In the genomic region with DNA sequence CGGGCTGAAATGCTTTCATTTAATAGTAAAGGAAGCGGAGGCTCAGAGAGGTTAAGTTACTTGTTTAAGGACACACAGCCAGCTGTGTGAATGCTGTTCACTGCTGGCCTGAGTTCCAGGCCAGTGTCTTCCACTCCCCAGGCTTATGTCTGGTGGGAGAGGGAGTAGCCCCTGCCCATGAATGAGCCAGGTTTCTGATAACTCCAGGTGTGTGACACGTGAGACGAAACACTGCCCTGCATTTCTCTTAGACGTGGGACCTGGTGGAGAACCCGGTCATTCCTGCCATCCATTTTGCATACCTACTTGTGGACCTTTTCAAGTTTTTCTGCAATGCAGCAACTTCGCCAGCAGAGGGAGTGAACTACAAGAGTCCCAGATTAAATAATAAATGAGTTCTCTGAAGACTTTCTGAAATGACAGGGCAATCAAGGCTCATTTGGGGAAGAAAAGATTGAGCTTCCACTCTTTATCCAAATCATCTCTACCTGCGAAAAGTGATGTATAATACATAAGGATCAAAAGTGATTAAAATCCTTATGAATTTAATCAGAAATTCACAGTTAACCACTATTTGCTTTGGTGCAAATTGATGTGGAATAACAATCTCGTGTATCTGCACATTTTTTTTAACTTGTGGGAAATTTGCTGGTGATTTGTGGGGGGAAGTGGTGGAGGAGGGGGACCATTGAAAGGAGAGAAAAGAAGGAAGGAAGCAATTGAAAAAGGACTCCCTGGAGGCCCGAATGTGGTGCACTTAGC, we compare ENCODE assay signal across 8 cellular contexts.
DNase-seq lines count a peak whose midpoint lies in the region; ATAC-seq, FAIRE-seq and TF ChIP-seq lines count a peak whose summit lies in the region.

No MANE protein-coding gene starts in this region.

- H3K36me3 ChIP-seq in pancreas = no peaks in the 10 kb centered on the region

- ATAC-seq in foreskin keratinocyte (peak; percentile 25), pancreas (peak in 3 of 4 donors; percentile 60 to 79 (median 66)), GM21423 (IDR thresholded peaks at IDR 0.05; ENCODE audit: unreplicated experiment) (no peak), HG02973 (IDR thresholded peaks at IDR 0.05; ENCODE audit: unreplicated experiment) (no peak)

- no peaks in the 10 kb centered on the region for H3K9me3 ChIP-seq in pancreas

- H3K4me1 ChIP-seq in foreskin keratinocyte (no peaks in the 10 kb centered on the region), pancreas (no peaks in the 10 kb centered on the region)

- intact Hi-C loops in pancreas (cut with DNase I) = loop anchor here in 1 of 3 donors (10.0 kb wide), 1 partner anchor 721 kb away; no protein-coding TSS in a partner anchor

- FAIRE-seq in pancreas (lab: Jason Lieb, UNC) = no peak

- 23 to 31% methylated on average over 10 of the region's 10 CpGs for WGBS in pancreas, 2 donors

- TF ChIP-seq CTCF in HFF-Myc (IDR thresholded peaks at IDR 0.05; ENCODE audit: low read depth, low read length, missing control alignments) (peak; percentile 76), foreskin keratinocyte (conservative IDR thresholded peaks at IDR 0.05) (peak; percentile 82), pancreas (IDR thresholded peaks at IDR 0.05) (peak; percentile 57 to 77 (median 74))

- DNase-seq in D341Med (ENCODE audit: low spot score) = peak; percentile 68
- peak; percentile 36 for DNase-seq in HFF-Myc (ENCODE audit: extremely low read depth, low read depth)
- DNase-seq in NCI-H82 (lab: John Stamatoyannopoulos, UW) = peak; percentile 78
- peak; percentile 11 for DNase-seq in activated T-cell treated with anti-CD3 and anti-CD28 coated beads for 48 hours (ENCODE audit: low read depth)
- peak; percentile 19 to 54 for DNase-seq in foreskin keratinocyte
- peak in 3 of 6 donors; percentile 29 to 62 (median 48) for DNase-seq in pancreas

- H3K27ac ChIP-seq in foreskin keratinocyte (no peak overlapping the region), pancreas (no peak overlapping the region)

- no peaks in the 10 kb centered on the region for H3K27me3 ChIP-seq in foreskin keratinocyte
- no peaks in the 10 kb centered on the region for H3K27me3 ChIP-seq in pancreas

- no peak overlapping the region for H3K4me3 ChIP-seq in HFF-Myc (replicated peaks; ENCODE audit: low read depth, low read length)
- H3K4me3 ChIP-seq in pancreas = no peak overlapping the region

Comparison
In these comparisons a context has a peak if more than half of its experiments do, and no peak if none do; other contexts are left out.
1. ATAC-seq: peak in foreskin keratinocyte (single experiment) and pancreas (3 of 4); none in GM21423 (single experiment) and HG02973 (single experiment).
2. Peak in every context shown above with its lines, with median percentiles within 50 percentile points of each other: CTCF ChIP-seq.